ENCODE assay signal across 21 cellular contexts in genomic region chr22:29722151-29722550, GRCh38. TPM values are rescaled to one million over a fixed set of nuclear protein-coding genes. Genes with fewer than 3 reads are reported as not detected.
"Had no signal": no experiment of that assay in that cellular context is flagged by ENCODE, and none has a peak within 500 bp of the region (broad histone marks: within the 10 kb centered on the region; RNA-seq: fewer than 3 reads in every experiment).

No MANE protein-coding gene starts in this region.

- H3K9me3 Mint-ChIP-seq: endodermal cell; naive thymus-derived CD8-positive, alpha-beta T cell; stimulated activated effector memory CD8-positive, alpha-beta T cell treated with anti-CD3 and anti-CD28 coated beads, Interleukin-12 subunit alpha, Interleukin-12 subunit beta, amount 100 ng/mL, for 72 hours had no signal

- H3K27ac ChIP-seq: cardiac muscle cell, gastrocnemius medialis, neutrophil, thoracic aorta, upper lobe of right lung had no signal

- H3K36me3 ChIP-seq: cardiac muscle cell, gastrocnemius medialis, neutrophil, thoracic aorta, upper lobe of right lung had no signal

- H3K4me3 Mint-ChIP-seq: stimulated activated effector memory CD8-positive, alpha-beta T cell treated with anti-CD3 and anti-CD28 coated beads, Interleukin-12 subunit alpha, Interleukin-12 subunit beta, amount 100 ng/mL, for 72 hours had no signal

- FAIRE-seq: keratinocyte had no signal

- DNase-seq: activated naive CD4-positive, alpha-beta T cell; activated T-cell treated with anti-CD3 and anti-CD28 coated beads for 4 hours; aorta; dorsolateral prefrontal cortex; gastrocnemius medialis; left ventricle myocardium superior; mesenchymal stem cell; naive thymus-derived CD8-positive, alpha-beta T cell; retina; T-helper 9 cell had no signal

- H3K27ac Mint-ChIP-seq: endodermal cell; naive thymus-derived CD8-positive, alpha-beta T cell; stimulated activated effector memory CD8-positive, alpha-beta T cell treated with anti-CD3 and anti-CD28 coated beads, Interleukin-12 subunit alpha, Interleukin-12 subunit beta, amount 100 ng/mL, for 72 hours had no signal

- ATAC-seq: activated CD4-positive, CD25-positive, alpha-beta regulatory T cell treated with anti-CD3 and anti-CD28 coated beads, Interleukin-2, amount 50 U/mL, for 24 hours; gastrocnemius medialis; left ventricle myocardium superior; naive thymus-derived CD8-positive, alpha-beta T cell; stimulated activated effector memory CD8-positive, alpha-beta T cell treated with anti-CD3 and anti-CD28 coated beads, Interleukin-12 subunit alpha, Interleukin-12 subunit beta, amount 100 ng/mL, for 72 hours; upper lobe of right lung had no signal

- H3K9me3 ChIP-seq: gastrocnemius medialis, neutrophil, thoracic aorta, upper lobe of right lung had no signal

- H3K4me3 ChIP-seq: cardiac muscle cell, gastrocnemius medialis, thoracic aorta, upper lobe of right lung had no signal

- H3K4me1 ChIP-seq: gastrocnemius medialis, upper lobe of right lung had no signal

- H3K36me3 Mint-ChIP-seq: naive thymus-derived CD8-positive, alpha-beta T cell; stimulated activated effector memory CD8-positive, alpha-beta T cell treated with anti-CD3 and anti-CD28 coated beads, Interleukin-12 subunit alpha, Interleukin-12 subunit beta, amount 100 ng/mL, for 72 hours had no signal

RNA-seq across cellular contexts. Expression of gene CABP7, which starts 2.3 kb away (rescaled TPM):
- total RNA-seq: activated CD8-positive, alpha-beta memory T cell treated with anti-CD3 and anti-CD28 coated beads for 36 hours; aorta; cardiac muscle cell; epithelial cell of proximal tubule; gastrocnemius medialis; left ventricle myocardium superior; mucosa of gallbladder; upper lobe of right lung had no signal
- polyA plus RNA-seq: keratinocyte had no signal
